8 cellular contexts compared by ENCODE assay signal in genomic region chr14:58501214-58501816, GRCh38.
A peak's percentile ranks its signal among the peaks of the same experiment; 100 is the strongest.
DNase-seq lines count a peak whose midpoint lies in the region; ATAC-seq and TF ChIP-seq lines count a peak whose summit lies in the region.

No MANE protein-coding gene starts in this region.

- ATAC-seq in SK-N-SH treated with all-trans-retinoic acid at 6 μM for 48 hours = peak; percentile 88

- DNase-seq in NOMO-1 (lab: John Stamatoyannopoulos, UW; ENCODE audit: unreplicated experiment in 2 of 2) (peak; percentile 11 to 77), NOMO-1 treated with dmso at 0.1 percent for 144 hours (lab: John Stamatoyannopoulos, UW; ENCODE audit: unreplicated experiment) (no peak), NCI-H1436 (lab: John Stamatoyannopoulos, UW) (peak; percentile 61), epithelial cell of proximal tubule (ENCODE audit: low read depth) (peak; percentile 38), myocyte (ENCODE audit: low read depth) (peak; percentile 54), cortex of kidney (lab: John Stamatoyannopoulos, UW) (no peak)

- H3K4me1 ChIP-seq in HEK293 (ENCODE audit: control insufficient read depth, insufficient read depth, low read length) = no peaks in the 10 kb centered on the region

- TF ChIP-seq CTCF in HEK293 (tag by site-specific recombination; IDR thresholded peaks at IDR 0.05) = peak; percentile 16; the same call in 1 of the 2 replicates
- TF ChIP-seq CTCF in epithelial cell of proximal tubule (conservative IDR thresholded peaks at IDR 0.05; ENCODE audit: low read depth, low read length) = peak; percentile 88

- POLR2A ChIA-PET in HEK293 (lab: Yijun Ruan, JAX) = no interaction called here

- H3K4me3 ChIP-seq in HEK293 (ENCODE audit: low read depth, low read length) (no peak overlapping the region), epithelial cell of proximal tubule (ENCODE audit: low read depth, low read length) (no peak overlapping the region)

- CTCF ChIA-PET in HEK293 (lab: Yijun Ruan, JAX) = interaction anchor here (0.5 to 4.0 kb wide), 49 partner anchors 8 to 942 kb away, joined by 3 to 55 read pairs (median 3); partner anchors contain the start of gene DACT1

- H3K27ac ChIP-seq in HEK293 (ENCODE audit: extremely low read depth, low read depth, low read length) = no peak overlapping the region

- H3K36me3 ChIP-seq in HEK293 (ENCODE audit: control insufficient read depth in 2 of 2, insufficient read depth in 1 of 2, low read length in 2 of 2) = peaks cover 11 to 13% of the 10 kb centered on the region in 2 experiments

- no peaks in the 10 kb centered on the region for H3K9me3 ChIP-seq in HEK293 (ENCODE audit: control insufficient read depth, insufficient read depth, low read depth, low read length)

TF ChIP-seq in HEK293, 187 proteins besides CTCF, POLR2A, EP300 and RAD21:
- TF ChIP-seq KLF16 (tag by site-specific recombination; IDR thresholded peaks at IDR 0.05) (no peak), ZNF600 (tag by site-specific recombination; IDR thresholded peaks at IDR 0.05) (no peak), GLI4 (tag by site-specific recombination; IDR thresholded peaks at IDR 0.05) (no peak), REPIN1 (tag by site-specific recombination; IDR thresholded peaks at IDR 0.05; ENCODE audit: low read depth) (no peak), ZNF776 (tag by site-specific recombination; IDR thresholded peaks at IDR 0.05; ENCODE audit: borderline replicate concordance) (no peak), ZNF366 (tag by site-specific recombination; conservative IDR thresholded peaks at IDR 0.05) (no peak), ZNF362 (tag by site-specific recombination; IDR thresholded peaks at IDR 0.05) (no peak), ZNF391 (tag by site-specific recombination; IDR thresholded peaks at IDR 0.05; ENCODE audit: borderline replicate concordance, low read depth) (no peak), TSHZ1 (tag by site-specific recombination; IDR thresholded peaks at IDR 0.05; ENCODE audit: borderline replicate concordance) (no peak), ZNF660 (tag by site-specific recombination; IDR thresholded peaks at IDR 0.05) (peak; percentile 38; the same call in 1 of the 2 replicates), ZFP3 (tag by site-specific recombination; IDR thresholded peaks at IDR 0.05; ENCODE audit: low read depth) (no peak), KLF1 (tag by site-specific recombination; IDR thresholded peaks at IDR 0.05) (no peak), ZNF341 (tag by site-specific recombination; IDR thresholded peaks at IDR 0.05; ENCODE audit: low read depth) (no peak), ZNF654 (tag by site-specific recombination; IDR thresholded peaks at IDR 0.05; ENCODE audit: low read depth) (peak; percentile 82)

TF ChIP-seq in SK-N-SH treated with all-trans-retinoic acid at 6 μM for 48 hours, 23 proteins besides CTCF, POLR2A, EP300 and RAD21:
- TF ChIP-seq ESRRG (CRISPR knock-in tag; IDR thresholded peaks at IDR 0.05) (no peak), ZNF70 (CRISPR knock-in tag; IDR thresholded peaks at IDR 0.05) (no peak), ZNF565 (CRISPR knock-in tag; conservative IDR thresholded peaks at IDR 0.05; ENCODE audit: low read depth) (no peak), CSRNP3 (CRISPR knock-in tag; IDR thresholded peaks at IDR 0.05) (no peak), TCF4 (CRISPR knock-in tag; IDR thresholded peaks at IDR 0.05; ENCODE audit: borderline replicate concordance) (no peak), RARB (CRISPR knock-in tag; IDR thresholded peaks at IDR 0.05) (no peak), SNAI2 (CRISPR knock-in tag; IDR thresholded peaks at IDR 0.05) (no peak), PATZ1 (CRISPR knock-in tag; IDR thresholded peaks at IDR 0.05; ENCODE audit: borderline replicate concordance) (no peak), ZFP3 (CRISPR knock-in tag; IDR thresholded peaks at IDR 0.05) (no peak), BACH2 (CRISPR knock-in tag; IDR thresholded peaks at IDR 0.05; ENCODE audit: borderline replicate concordance) (no peak), TSHZ2 (CRISPR knock-in tag; IDR thresholded peaks at IDR 0.05) (no peak), GLIS3 (CRISPR knock-in tag; IDR thresholded peaks at IDR 0.05) (no peak), ZC3H10 (CRISPR knock-in tag; IDR thresholded peaks at IDR 0.05) (no peak), PPARA (CRISPR knock-in tag; IDR thresholded peaks at IDR 0.05; ENCODE audit: borderline replicate concordance) (no peak), ISL1 (CRISPR knock-in tag; IDR thresholded peaks at IDR 0.05) (no peak), CSDC2 (CRISPR knock-in tag; IDR thresholded peaks at IDR 0.05) (no peak), POU6F1 (CRISPR knock-in tag; IDR thresholded peaks at IDR 0.05; ENCODE audit: borderline replicate concordance, low read depth) (no peak)

Comparison
In these comparisons a context has a peak if more than half of its experiments do, and no peak if none do; other contexts are left out.
1. DNase-seq: peak in NOMO-1 (2 of 2), NCI-H1436 (single experiment), epithelial cell of proximal tubule (single experiment) and myocyte (single experiment); none in NOMO-1 treated with dmso at 0.1 percent for 144 hours (single experiment) and cortex of kidney (single experiment).